ENCODE assay signal across 13 cellular contexts in genomic region chr3:152335273-152335672, GRCh38.
DNase-seq lines count a peak whose midpoint lies in the region; ATAC-seq lines count a peak whose summit lies in the region.
"Had no signal": no experiment of that assay in that cellular context is flagged by ENCODE, and none has a peak within 500 bp of the region (broad histone marks: within the 10 kb centered on the region; RNA-seq: fewer than 3 reads in every experiment).

No MANE protein-coding gene starts in this region.

- no peaks in the 10 kb centered on the region for H3K9me3 Mint-ChIP-seq in activated CD8-positive, alpha-beta memory T cell treated with anti-CD3 and anti-CD28 coated beads, Interleukin-2, amount 10 ng/mL, durations not matched to agents 7 days and 5 days (ENCODE audit: low read depth)
- no peaks in the 10 kb centered on the region for H3K9me3 Mint-ChIP-seq in activated naive CD8-positive, alpha-beta T cell (ENCODE audit: low read depth)
- peaks cover 0 to 3% of the 10 kb centered on the region in 2 donors for H3K9me3 Mint-ChIP-seq in stimulated activated naive B cell treated with anti-CD40 and anti-IgM and Interleukin-4, amounts not matched to agents 10 μg/mL and 1 μg/mL and 100 μg/mL, for 72 hours

- no peak overlapping the region for H3K4me3 Mint-ChIP-seq in activated CD8-positive, alpha-beta memory T cell treated with anti-CD3 and anti-CD28 coated beads, Interleukin-2, amount 10 ng/mL, durations not matched to agents 7 days and 5 days
- H3K4me3 Mint-ChIP-seq in activated naive CD8-positive, alpha-beta T cell: peak overlapping the region; percentile 51
- peak overlapping the region; percentile 7 to 41 for H3K4me3 Mint-ChIP-seq in stimulated activated naive B cell treated with anti-CD40 and anti-IgM and Interleukin-4, amounts not matched to agents 10 μg/mL and 1 μg/mL and 100 μg/mL, for 72 hours

- H3K4me1 Mint-ChIP-seq in activated CD8-positive, alpha-beta memory T cell treated with anti-CD3 and anti-CD28 coated beads, Interleukin-2, amount 10 ng/mL, durations not matched to agents 7 days and 5 days: peaks cover 65% of the 10 kb centered on the region
- peaks cover 85% of the 10 kb centered on the region for H3K4me1 Mint-ChIP-seq in activated naive CD8-positive, alpha-beta T cell (ENCODE audit: low read depth)
- peaks cover 39 to 73% of the 10 kb centered on the region in 2 donors for H3K4me1 Mint-ChIP-seq in stimulated activated naive B cell treated with anti-CD40 and anti-IgM and Interleukin-4, amounts not matched to agents 10 μg/mL and 1 μg/mL and 100 μg/mL, for 72 hours

- peak overlapping the region; percentile 19 for H3K27ac Mint-ChIP-seq in activated CD8-positive, alpha-beta memory T cell treated with anti-CD3 and anti-CD28 coated beads, Interleukin-2, amount 10 ng/mL, durations not matched to agents 7 days and 5 days
- H3K27ac Mint-ChIP-seq in activated naive CD8-positive, alpha-beta T cell: peak overlapping the region; percentile 92
- peak overlapping the region; percentile 62 for H3K27ac Mint-ChIP-seq in stimulated activated naive B cell treated with anti-CD40 and anti-IgM and Interleukin-4, amounts not matched to agents 10 μg/mL and 1 μg/mL and 100 μg/mL, for 72 hours

- ATAC-seq in activated CD8-positive, alpha-beta memory T cell treated with anti-CD3 and anti-CD28 coated beads, Interleukin-2, amount 10 ng/mL, durations not matched to agents 7 days and 5 days: no peak
- ATAC-seq in GM21619 (IDR thresholded peaks at IDR 0.05; ENCODE audit: unreplicated experiment): peak; percentile 38
- ATAC-seq in stimulated activated naive B cell treated with anti-CD40 and anti-IgM and Interleukin-4, amounts not matched to agents 10 μg/mL and 1 μg/mL and 100 μg/mL, for 72 hours (replicated peaks): peak; percentile 81 to 87
- ATAC-seq in HG03025 (IDR thresholded peaks at IDR 0.05; ENCODE audit: low FRiP score, unreplicated experiment): no peak
- no peak for ATAC-seq in GM21423 (IDR thresholded peaks at IDR 0.05; ENCODE audit: unreplicated experiment)
- ATAC-seq: HCT116 had no signal

- DNase-seq in activated CD8-positive, alpha-beta memory T cell treated with anti-CD3 and anti-CD28 coated beads, Interleukin-2, amount 10 ng/mL, durations not matched to agents 7 days and 5 days: no peak
- DNase-seq in activated CD8-positive, alpha-beta memory T cell treated with anti-CD3 and anti-CD28 coated beads, Interleukin-2, amount 50 U/mL, for 48 hours: no peak
- no peak for DNase-seq in stimulated activated naive B cell treated with anti-CD40 and anti-IgM and Interleukin-4, amounts not matched to agents 10 μg/mL and 1 μg/mL and 100 μg/mL, for 72 hours
- DNase-seq in OCI-M1 (lab: John Stamatoyannopoulos, UW): no peak
- DNase-seq: activated effector memory CD4-positive, alpha-beta T cell treated with Interleukin-2 at 50 U/mL for 16 hours; NCI-H1092 treated with DMSO at 0.1 percent for 48 hours; NCI-H510A; Right ventricle myocardium superior had no signal

- CTCF ChIA-PET in activated CD8-positive, alpha-beta memory T cell treated with anti-CD3 and anti-CD28 coated beads, Interleukin-2, amount 10 ng/mL, durations not matched to agents 7 days and 5 days (lab: Charles Lee): no interaction called here

- no peaks in the 10 kb centered on the region for H3K27me3 Mint-ChIP-seq in activated CD8-positive, alpha-beta memory T cell treated with anti-CD3 and anti-CD28 coated beads, Interleukin-2, amount 10 ng/mL, durations not matched to agents 7 days and 5 days
- H3K27me3 Mint-ChIP-seq in activated naive CD8-positive, alpha-beta T cell: no peaks in the 10 kb centered on the region
- H3K27me3 Mint-ChIP-seq in stimulated activated naive B cell treated with anti-CD40 and anti-IgM and Interleukin-4, amounts not matched to agents 10 μg/mL and 1 μg/mL and 100 μg/mL, for 72 hours: no peaks in the 10 kb centered on the region

- H3K36me3 Mint-ChIP-seq in activated CD8-positive, alpha-beta memory T cell treated with anti-CD3 and anti-CD28 coated beads, Interleukin-2, amount 10 ng/mL, durations not matched to agents 7 days and 5 days: peaks cover 62% of the 10 kb centered on the region
- H3K36me3 Mint-ChIP-seq in activated naive CD8-positive, alpha-beta T cell: peaks cover 20% of the 10 kb centered on the region
- H3K36me3 Mint-ChIP-seq in stimulated activated naive B cell treated with anti-CD40 and anti-IgM and Interleukin-4, amounts not matched to agents 10 μg/mL and 1 μg/mL and 100 μg/mL, for 72 hours: peaks cover 36 to 43% of the 10 kb centered on the region in 2 donors

Comparison
In these comparisons a context has a peak if more than half of its experiments do, and no peak if none do; other contexts are left out.
1. ATAC-seq: peak in GM21619 (single experiment) and stimulated activated naive B cell treated with anti-CD40 and anti-IgM and Interleukin-4, amounts not matched to agents 10 μg/mL and 1 μg/mL and 100 μg/mL, for 72 hours (2 of 2); none in activated CD8-positive, alpha-beta memory T cell treated with anti-CD3 and anti-CD28 coated beads, Interleukin-2, amount 10 ng/mL, durations not matched to agents 7 days and 5 days (single experiment), HG03025 (single experiment) and GM21423 (single experiment).
2. H3K27ac Mint-ChIP-seq: peak in every context shown above with its lines; median percentile 92 in activated naive CD8-positive, alpha-beta T cell; 62 in stimulated activated naive B cell treated with anti-CD40 and anti-IgM and Interleukin-4, amounts not matched to agents 10 μg/mL and 1 μg/mL and 100 μg/mL, for 72 hours; 19 in activated CD8-positive, alpha-beta memory T cell treated with anti-CD3 and anti-CD28 coated beads, Interleukin-2, amount 10 ng/mL, durations not matched to agents 7 days and 5 days.